ENCODE assay signal across 34 cellular contexts in the genomic region with DNA sequence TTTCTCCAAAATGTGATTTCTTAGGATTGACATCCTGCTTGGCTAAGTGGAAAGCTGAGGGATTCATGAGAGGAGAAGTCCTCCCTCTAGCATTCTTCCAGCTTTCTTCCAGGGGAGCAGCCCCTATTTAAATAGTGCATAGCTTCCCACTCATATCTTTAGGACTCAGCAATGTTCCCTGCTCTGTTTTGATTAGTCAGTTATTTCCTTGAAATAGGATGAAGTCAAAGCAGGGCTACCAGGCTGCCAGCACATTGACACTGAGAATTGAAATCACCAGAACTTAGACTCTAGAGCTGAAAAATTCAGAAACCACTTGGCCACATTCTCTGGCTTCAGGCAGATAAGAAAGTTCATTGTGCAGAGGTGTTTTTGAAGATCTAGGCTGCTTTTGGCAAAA.
"Had no signal": no experiment of that assay in that cellular context is flagged by ENCODE, and none has a peak within 500 bp of the region (broad histone marks: within the 10 kb centered on the region; RNA-seq: fewer than 3 reads in every experiment).

No MANE protein-coding gene starts in this region.

- H3K27ac Mint-ChIP-seq: activated B cell treated with CpG ODN at 0.5 μM for 24 hours; activated CD4-positive, alpha-beta memory T cell treated with anti-CD3 and anti-CD28 coated beads for 36 hours; activated naive CD4-positive, alpha-beta T cell treated with anti-CD3 and anti-CD28 coated beads for 36 hours; activated naive CD4-positive, alpha-beta T cell treated with anti-CD3 and anti-CD28 coated beads, Interleukin-2, amount 50 U/mL, for 72 hours; activated T-helper 1 cell treated with anti-CD3 and anti-CD28 coated beads, Interleukin-12 subunit alpha, Interleukin-12 subunit beta, Interleukin-2, Interleukin-4 antibody, amounts not matched to agents 30 ng/mL and 10 ng/mL and 1 ng/mL, durations not matched to agents 14 hours and 24 hours and 36 hours had no signal

- H3K4me1 Mint-ChIP-seq: activated B cell treated with CpG ODN at 0.5 μM for 24 hours had no signal

- H3K9me3 Mint-ChIP-seq: activated B cell treated with CpG ODN at 0.5 μM for 24 hours; activated CD4-positive, alpha-beta memory T cell treated with anti-CD3 and anti-CD28 coated beads for 36 hours; activated naive CD4-positive, alpha-beta T cell treated with anti-CD3 and anti-CD28 coated beads for 36 hours; activated naive CD4-positive, alpha-beta T cell treated with anti-CD3 and anti-CD28 coated beads, Interleukin-2, amount 50 U/mL, for 72 hours; activated T-cell treated with anti-CD3 and anti-CD28 coated beads, Interleukin-2, amount 50 U/mL, for 4 hours; activated T-helper 1 cell treated with anti-CD3 and anti-CD28 coated beads, Interleukin-12 subunit alpha, Interleukin-12 subunit beta, Interleukin-2, Interleukin-4 antibody, amounts not matched to agents 30 ng/mL and 10 ng/mL and 1 ng/mL, durations not matched to agents 14 hours and 24 hours and 36 hours had no signal

- H3K9me3 ChIP-seq: body of pancreas, breast epithelium had no signal

- ATAC-seq: activated naive CD4-positive, alpha-beta T cell treated with anti-CD3 and anti-CD28 coated beads, Interleukin-2, amount 50 U/mL, for 72 hours; activated T-cell treated with anti-CD3 and anti-CD28 coated beads, Interleukin-2, amount 50 U/mL, for 4 hours; body of pancreas had no signal

- DNase-seq: activated B cell treated with CpG ODN at 0.5 μM for 24 hours; activated CD4-positive, alpha-beta memory T cell treated with anti-CD3 and anti-CD28 coated beads for 36 hours; activated CD4-positive, alpha-beta T cell treated with anti-CD3 and anti-CD28 coated beads for 4 hours; activated CD4-positive, alpha-beta T cell treated with anti-CD3 and anti-CD28 coated beads, Interleukin-2, amount 50 U/mL, for 1 hour; activated CD4-positive, CD25-positive, alpha-beta regulatory T cell treated with anti-CD3 and anti-CD28 coated beads, Interleukin-2, amount 50 U/mL, for 72 hours; activated CD8-positive, alpha-beta memory T cell treated with anti-CD3 and anti-CD28 coated beads, Interleukin-2, amount 50 U/mL, for 4 hours; activated gamma-delta T cell treated with Interleukin-2 at 50 U/mL for 16 hours; activated naive CD4-positive, alpha-beta T cell treated with anti-CD3 and anti-CD28 coated beads for 36 hours; activated T-cell treated with anti-CD3 and anti-CD28 coated beads for 4 hours; activated T-cell treated with anti-CD3 and anti-CD28 coated beads, Interleukin-2, amount 50 U/mL, for 4 hours; amniotic stem cell; aorta; body of pancreas; Karpas-422; KBM-7; NCI-H1105; NCI-H1436; NCI-H1694; NCI-H1930; NCI-H2081 treated with DMSO at 0.1 percent for 48 hours; NCI-H226; NCI-H446 treated with DMSO at 0.1 percent for 48 hours; NCI-H524; NCI-H69; NCI-H82; Right ventricle myocardium superior; SW 1271; T-helper 1 cell; T-helper 2 cell; T-helper 9 cell had no signal

- H3K36me3 Mint-ChIP-seq: activated CD4-positive, alpha-beta memory T cell treated with anti-CD3 and anti-CD28 coated beads for 36 hours; activated naive CD4-positive, alpha-beta T cell treated with anti-CD3 and anti-CD28 coated beads, Interleukin-2, amount 50 U/mL, for 72 hours had no signal

- H3K27ac ChIP-seq: body of pancreas, breast epithelium, VCaP had no signal

- H3K4me3 Mint-ChIP-seq: activated B cell treated with CpG ODN at 0.5 μM for 24 hours; activated CD4-positive, alpha-beta memory T cell treated with anti-CD3 and anti-CD28 coated beads for 36 hours; activated naive CD4-positive, alpha-beta T cell treated with anti-CD3 and anti-CD28 coated beads for 36 hours; activated T-cell treated with anti-CD3 and anti-CD28 coated beads, Interleukin-2, amount 50 U/mL, for 4 hours; activated T-helper 1 cell treated with anti-CD3 and anti-CD28 coated beads, Interleukin-12 subunit alpha, Interleukin-12 subunit beta, Interleukin-2, Interleukin-4 antibody, amounts not matched to agents 30 ng/mL and 10 ng/mL and 1 ng/mL, durations not matched to agents 14 hours and 24 hours and 36 hours had no signal

- H3K36me3 ChIP-seq: breast epithelium had no signal

- H3K4me1 ChIP-seq: body of pancreas, breast epithelium had no signal

- H3K27me3 ChIP-seq: body of pancreas, breast epithelium had no signal

- H3K4me3 ChIP-seq: body of pancreas, breast epithelium had no signal
